Comparison of ENCODE assay signal across 8 cellular contexts in genomic region chr17:3843935-3844516, GRCh38. TPM values are rescaled to one million over a fixed set of nuclear protein-coding genes. Genes with fewer than 3 reads are reported as not detected.
DNase-seq lines count a peak whose midpoint lies in the region; ATAC-seq, FAIRE-seq and TF ChIP-seq lines count a peak whose summit lies in the region.

No MANE protein-coding gene starts in this region.

- intact Hi-C loops in lower leg skin (cut with DNase I; ENCODE audit: low total_unique reads) = no loop called here

- H3K9ac ChIP-seq in BLaER1 = no peak overlapping the region

- no peaks in the 10 kb centered on the region for H3K9me3 ChIP-seq in BLaER1

- H4K20me1 ChIP-seq in BLaER1 = peaks cover 59% of the 10 kb centered on the region

- no peak for FAIRE-seq in H54 (lab: Jason Lieb, UNC)

- H3K9me3 Mint-ChIP-seq in stimulated activated memory B cell treated with anti-CD40 and anti-IgM and Interleukin-4, amounts not matched to agents 10 μg/mL and 1 μg/mL and 100 μg/mL, for 72 hours = no peaks in the 10 kb centered on the region

- peak overlapping the region; percentile 86 for H3K4me3 Mint-ChIP-seq in stimulated activated memory B cell treated with anti-CD40 and anti-IgM and Interleukin-4, amounts not matched to agents 10 μg/mL and 1 μg/mL and 100 μg/mL, for 72 hours

- H3K4me3 ChIP-seq in BLaER1 = no peak overlapping the region
- no peak overlapping the region for H3K4me3 ChIP-seq in lower leg skin (ENCODE audit: low read depth, poor library complexity, severe bottlenecking)

- H3K4me2 ChIP-seq in BLaER1 = peak overlapping the region; percentile 92

- H3K4me1 Mint-ChIP-seq in stimulated activated memory B cell treated with anti-CD40 and anti-IgM and Interleukin-4, amounts not matched to agents 10 μg/mL and 1 μg/mL and 100 μg/mL, for 72 hours = peaks cover 32% of the 10 kb centered on the region

- H3K27ac Mint-ChIP-seq in stimulated activated memory B cell treated with anti-CD40 and anti-IgM and Interleukin-4, amounts not matched to agents 10 μg/mL and 1 μg/mL and 100 μg/mL, for 72 hours = no peak overlapping the region

- peaks cover 55% of the 10 kb centered on the region for H3K36me3 ChIP-seq in BLaER1

- H3K4me1 ChIP-seq in BLaER1 = peaks cover 46% of the 10 kb centered on the region

- H3K27ac ChIP-seq in BLaER1 = no peak overlapping the region

- no peak for ATAC-seq in stimulated activated memory B cell treated with anti-CD40 and anti-IgM and Interleukin-4, amounts not matched to agents 10 μg/mL and 1 μg/mL and 100 μg/mL, for 72 hours
- no peak for ATAC-seq in HG02610 (IDR thresholded peaks at IDR 0.05; ENCODE audit: unreplicated experiment)

- no peaks in the 10 kb centered on the region for H3K27me3 ChIP-seq in BLaER1

- TF ChIP-seq CTCF in lower leg skin (IDR thresholded peaks at IDR 0.05) = no peak

- no peak for TF ChIP-seq POLR2A in H54 (IDR thresholded peaks at IDR 0.05; ENCODE audit: low read depth, low read length)
- TF ChIP-seq POLR2A in lower leg skin (IDR thresholded peaks at IDR 0.05) = no peak

- peaks cover 18% of the 10 kb centered on the region for H3K36me3 Mint-ChIP-seq in stimulated activated memory B cell treated with anti-CD40 and anti-IgM and Interleukin-4, amounts not matched to agents 10 μg/mL and 1 μg/mL and 100 μg/mL, for 72 hours

- H3K27me3 Mint-ChIP-seq in stimulated activated memory B cell treated with anti-CD40 and anti-IgM and Interleukin-4, amounts not matched to agents 10 μg/mL and 1 μg/mL and 100 μg/mL, for 72 hours = no peaks in the 10 kb centered on the region

- DNase-seq in H54 (ENCODE audit: insufficient read length, low spot score) (peak; percentile 65), RKO (ENCODE audit: low spot score) (peak; percentile 49), kidney tubule cell (ENCODE audit: low spot score) (peak; percentile 67), lower leg skin (ENCODE audit: low spot score in 2 of 2) (no peak)
- DNase-seq in activated naive CD4-positive, alpha-beta T cell treated with anti-CD3 and anti-CD28 coated beads, Interleukin-2, amount 50 U/mL, for 16 hours = peak; percentile 51

- 13 to 20% methylated on average over 3 of the region's 3 CpGs for WGBS in lower leg skin, 2 donors

RNA-seq across cellular contexts. Expression of gene NCBP3, which starts 2.0 kb away (rescaled TPM):
- 10 to 100 TPM; 21.6 to 24.4 (median 23.3) TPM for total RNA-seq in lower leg skin

RNA-seq across cellular contexts. Expression of gene ITGAE, which starts 43.0 kb away (rescaled TPM):
- 10 to 100 TPM in 2 of 4 donors, 1 to 10 TPM in 2; 8.3 to 13.9 (median 9.6) TPM for total RNA-seq in lower leg skin

RNA-seq across cellular contexts. Expression of gene CAMKK1, which starts 48.8 kb away (rescaled TPM):
- 10 to 100 TPM in 3 of 4 donors, 1 to 10 TPM in 1; 7.3 to 21.2 (median 14.6) TPM for total RNA-seq in lower leg skin

Comparison
In these comparisons a context has a peak if more than half of its experiments do, and no peak if none do; other contexts are left out.
1. DNase-seq: peak in H54 (single experiment), RKO (single experiment), activated naive CD4-positive, alpha-beta T cell treated with anti-CD3 and anti-CD28 coated beads, Interleukin-2, amount 50 U/mL, for 16 hours (single experiment) and kidney tubule cell (single experiment); none in lower leg skin (0 of 2).